9 cellular contexts compared by ENCODE assay signal in genomic region chr6:129567374-129567773, GRCh38.
DNase-seq lines count a peak whose midpoint lies in the region; ATAC-seq and TF ChIP-seq lines count a peak whose summit lies in the region.
"Had no signal": no experiment of that assay in that cellular context is flagged by ENCODE, and none has a peak within 500 bp of the region (broad histone marks: within the 10 kb centered on the region; RNA-seq: fewer than 3 reads in every experiment).

No MANE protein-coding gene starts in this region.

- no peak overlapping the region for H3K27ac Mint-ChIP-seq in activated CD4-positive, alpha-beta T cell treated with anti-CD3 and anti-CD28 coated beads, Interleukin-2, amount 10 ng/mL, durations not matched to agents 7 days and 5 days
- H3K27ac Mint-ChIP-seq: IgD-negative memory B cell had no signal

- H3K36me3 Mint-ChIP-seq in activated CD4-positive, alpha-beta T cell treated with anti-CD3 and anti-CD28 coated beads, Interleukin-2, amount 10 ng/mL, durations not matched to agents 7 days and 5 days (ENCODE audit: low read depth): peaks cover 2% of the 10 kb centered on the region

- intact Hi-C loops in esophagus muscularis mucosa (cut with DNase I): no loop called here

- no peaks in the 10 kb centered on the region for H3K4me1 Mint-ChIP-seq in activated CD4-positive, alpha-beta T cell treated with anti-CD3 and anti-CD28 coated beads, Interleukin-2, amount 10 ng/mL, durations not matched to agents 7 days and 5 days
- H3K4me1 Mint-ChIP-seq: IgD-negative memory B cell had no signal

- no peak overlapping the region for H3K27ac ChIP-seq in HL-60 (replicated peaks)
- H3K27ac ChIP-seq in iPS DF 6.9 (ENCODE audit: low read length): no peak overlapping the region
- no peak overlapping the region for H3K27ac ChIP-seq in esophagus muscularis mucosa (replicated peaks in 1 of 4)

- H3K4me3 Mint-ChIP-seq in activated CD4-positive, alpha-beta T cell treated with anti-CD3 and anti-CD28 coated beads, Interleukin-2, amount 10 ng/mL, durations not matched to agents 7 days and 5 days: no peak overlapping the region
- H3K4me3 Mint-ChIP-seq: IgD-negative memory B cell had no signal

- no CpG with 5 or more reads among the region's 5 CpGs for WGBS in iPS DF 6.9 (ENCODE audit: insufficient coverage, insufficient read length)
- 85% methylated on average over 5 of the region's 5 CpGs for WGBS in esophagus muscularis mucosa

- H3K9me3 Mint-ChIP-seq in activated CD4-positive, alpha-beta T cell treated with anti-CD3 and anti-CD28 coated beads, Interleukin-2, amount 10 ng/mL, durations not matched to agents 7 days and 5 days: peaks cover 10% of the 10 kb centered on the region

- CTCF ChIA-PET in activated CD4-positive, alpha-beta T cell treated with anti-CD3 and anti-CD28 coated beads, Interleukin-2, amount 10 ng/mL, durations not matched to agents 7 days and 5 days (lab: Charles Lee): interaction anchor here (0.6 kb wide), 1 partner anchor 114 kb away, joined by 3 read pairs; no protein-coding TSS in a partner anchor

- peaks cover 7% of the 10 kb centered on the region for H3K27me3 Mint-ChIP-seq in activated CD4-positive, alpha-beta T cell treated with anti-CD3 and anti-CD28 coated beads, Interleukin-2, amount 10 ng/mL, durations not matched to agents 7 days and 5 days

- H3K9me3 ChIP-seq in iPS DF 6.9 (ENCODE audit: control insufficient read depth, insufficient read depth, low read length): no peaks in the 10 kb centered on the region
- peaks cover 0 to 14% (median 0%) of the 10 kb centered on the region in 4 donors for H3K9me3 ChIP-seq in esophagus muscularis mucosa

- H3K36me3 ChIP-seq in iPS DF 6.9 (ENCODE audit: control insufficient read depth, insufficient read depth, low read length): no peaks in the 10 kb centered on the region
- no peaks in the 10 kb centered on the region for H3K36me3 ChIP-seq in esophagus muscularis mucosa

- POLR2A ChIA-PET in activated CD4-positive, alpha-beta T cell treated with anti-CD3 and anti-CD28 coated beads, Interleukin-2, amount 10 ng/mL, durations not matched to agents 7 days and 5 days (lab: Charles Lee): no interaction called here

- TF ChIP-seq EP300 in esophagus muscularis mucosa (IDR thresholded peaks at IDR 0.05): no peak

- H3K27me3 ChIP-seq in HL-60 (ENCODE audit: insufficient read depth, poor library complexity, severe bottlenecking): no peaks in the 10 kb centered on the region
- no peaks in the 10 kb centered on the region for H3K27me3 ChIP-seq in iPS DF 6.9 (ENCODE audit: control insufficient read depth, insufficient read depth, low read length)
- H3K27me3 ChIP-seq in esophagus muscularis mucosa: no peaks in the 10 kb centered on the region

- peak; percentile 40 for TF ChIP-seq CTCF in HL-60 (IDR thresholded peaks at IDR 0.05; ENCODE audit: insufficient read depth, low read length)
- peak in 1 of 3 experiments; percentile 5 for TF ChIP-seq CTCF in esophagus muscularis mucosa (IDR thresholded peaks at IDR 0.05)

- DNase-seq in DMS53 treated with DMSO at 0.1 percent for 48 hours (lab: John Stamatoyannopoulos, UW; ENCODE audit: unreplicated experiment) (peak; percentile 6), HL-60 (ENCODE audit: low read depth in 1 of 2, low spot score in 1 of 2) (peak in 1 of 2 experiments; percentile 6), iPS DF 6.9 (ENCODE audit: low read depth, low spot score) (peak; percentile 20), esophagus muscularis mucosa (ENCODE audit: extremely low spot score) (no peak)
- DNase-seq in activated CD4-positive, alpha-beta T cell treated with anti-CD3 and anti-CD28 coated beads, Interleukin-2, amount 10 ng/mL, durations not matched to agents 7 days and 5 days: peak; percentile 29

- TF ChIP-seq POLR2A in esophagus muscularis mucosa (IDR thresholded peaks at IDR 0.05; ENCODE audit: low read depth): no peak

- H3K4me1 ChIP-seq in iPS DF 6.9 (ENCODE audit: control insufficient read depth, insufficient read depth, low read length) (no peaks in the 10 kb centered on the region), esophagus muscularis mucosa (no peaks in the 10 kb centered on the region)

- H3K4me3 ChIP-seq in HL-60 (replicated peaks; ENCODE audit: insufficient read depth, low read length) (no peak overlapping the region), iPS DF 6.9 (ENCODE audit: low read length) (no peak overlapping the region), esophagus muscularis mucosa (no peak overlapping the region)

- ATAC-seq in HG03095 (IDR thresholded peaks at IDR 0.05; ENCODE audit: unreplicated experiment) (no peak), GM18520 (IDR thresholded peaks at IDR 0.05; ENCODE audit: unreplicated experiment) (no peak), GM18511 (IDR thresholded peaks at IDR 0.05; ENCODE audit: unreplicated experiment) (no peak)
